ENCODE assay signal across 9 cellular contexts in genomic region chr15:68205949-68206539, GRCh38. TPM values are rescaled to one million over a fixed set of nuclear protein-coding genes. Genes with fewer than 3 reads are reported as not detected.
DNase-seq lines count a peak whose midpoint lies in the region; ATAC-seq and TF ChIP-seq lines count a peak whose summit lies in the region.
"Had no signal": no experiment of that assay in that cellular context is flagged by ENCODE, and none has a peak within 500 bp of the region (broad histone marks: within the 10 kb centered on the region; RNA-seq: fewer than 3 reads in every experiment).

No MANE protein-coding gene starts in this region.

- CTCF ChIA-PET in MCF 10A (lab: Yijun Ruan, JAX) = no interaction called here

- POLR2A ChIA-PET in MCF 10A (lab: Yijun Ruan, JAX) = no interaction called here

- H3K4me3 Mint-ChIP-seq in MCF 10A (ENCODE audit: unreplicated experiment) (no peak overlapping the region), endodermal cell (no peak overlapping the region)
- H3K4me3 Mint-ChIP-seq: activated naive CD8-positive, alpha-beta T cell had no signal

- no peak for TF ChIP-seq POLR2A in breast epithelium (IDR thresholded peaks at IDR 0.05)

- H3K36me3 Mint-ChIP-seq in MCF 10A (ENCODE audit: insufficient read depth, unreplicated experiment) (peaks cover 10% of the 10 kb centered on the region), endodermal cell (ENCODE audit: low read depth) (peaks cover 4% of the 10 kb centered on the region)
- H3K36me3 Mint-ChIP-seq: activated naive CD8-positive, alpha-beta T cell had no signal

- H3K9me3 Mint-ChIP-seq in MCF 10A (ENCODE audit: unreplicated experiment) = no peaks in the 10 kb centered on the region
- H3K9me3 Mint-ChIP-seq in endodermal cell = no peaks in the 10 kb centered on the region

- peak overlapping the region; percentile 50 to 64 for H3K27ac ChIP-seq in breast epithelium
- H3K27ac ChIP-seq in endodermal cell (ENCODE audit: low read depth, low read length) = no peak overlapping the region

- H3K27ac Mint-ChIP-seq in MCF 10A (ENCODE audit: low read depth, unreplicated experiment) (no peak overlapping the region), endodermal cell (peak overlapping the region; percentile 83)
- H3K27ac Mint-ChIP-seq: activated naive CD8-positive, alpha-beta T cell had no signal

- H3K4me1 ChIP-seq in breast epithelium = peaks cover 0 to 10% of the 10 kb centered on the region in 2 donors
- H3K4me1 ChIP-seq in endodermal cell (ENCODE audit: control insufficient read depth, insufficient read depth, low read length) = peaks cover 13% of the 10 kb centered on the region

- no peaks in the 10 kb centered on the region for H3K36me3 ChIP-seq in breast epithelium
- peaks cover 3% of the 10 kb centered on the region for H3K36me3 ChIP-seq in endodermal cell (ENCODE audit: control insufficient read depth, insufficient read depth, low read length)

- no TSS peak for BruUV-seq in MCF 10A (replicated peaks; lab: Mats Ljungman, UMichigan)

- H3K4me3 ChIP-seq in breast epithelium = peak overlapping the region in 2 of 3 donors; percentile 19 to 39
- no peak overlapping the region for H3K4me3 ChIP-seq in endodermal cell (ENCODE audit: low read length)

- no peak for ATAC-seq in GM19455 (IDR thresholded peaks at IDR 0.05; ENCODE audit: unreplicated experiment)
- ATAC-seq in activated CD4-positive, CD25-positive, alpha-beta regulatory T cell treated with anti-CD3 and anti-CD28 coated beads, Interleukin-2, amount 50 U/mL, for 24 hours = no peak

- H3K27me3 ChIP-seq in breast epithelium = no peaks in the 10 kb centered on the region
- no peaks in the 10 kb centered on the region for H3K27me3 ChIP-seq in endodermal cell (ENCODE audit: control insufficient read depth, insufficient read depth, low read length, poor library complexity, severe bottlenecking)

- H3K27me3 Mint-ChIP-seq in MCF 10A (ENCODE audit: insufficient read depth, unreplicated experiment) (no peaks in the 10 kb centered on the region), endodermal cell (ENCODE audit: insufficient read depth) (no peaks in the 10 kb centered on the region)
- H3K27me3 Mint-ChIP-seq: activated naive CD8-positive, alpha-beta T cell had no signal

- no peak overlapping the region for H3K9ac ChIP-seq in endodermal cell (ENCODE audit: extremely low read depth, low read length, poor library complexity, severe bottlenecking)

- no peaks in the 10 kb centered on the region for H3K9me3 ChIP-seq in breast epithelium
- H3K9me3 ChIP-seq in endodermal cell (ENCODE audit: control insufficient read depth, low read length) = no peaks in the 10 kb centered on the region

- peaks cover 6% of the 10 kb centered on the region for H3K4me1 Mint-ChIP-seq in MCF 10A (ENCODE audit: insufficient read depth, unreplicated experiment)
- peaks cover 20% of the 10 kb centered on the region for H3K4me1 Mint-ChIP-seq in endodermal cell

- 62 to 82% methylated on average over 3 to 14 of the region's 14 CpGs for WGBS in endodermal cell (ENCODE audit: insufficient coverage in 1 of 2, insufficient read length in 1 of 2), 2 experiments

- intact Hi-C loops in breast epithelium (cut with DNase I; ENCODE audit: low total_unique reads) (no loop called here), MCF 10A (cut with micrococcal nuclease) (no loop called here)

- DNase-seq in breast epithelium (ENCODE audit: low spot score in 2 of 2) (no peak), MCF 10A (ENCODE audit: unreplicated experiment) (no peak), endodermal cell (peak; percentile 72), midbrain (lab: John Stamatoyannopoulos, UW) (peak; percentile 12), NCI-H2171 treated with DMSO at 0.1 percent for 48 hours (lab: John Stamatoyannopoulos, UW) (no peak), activated T-cell treated with anti-CD3 and anti-CD28 coated beads for 4 hours (no peak)

- TF ChIP-seq CTCF in breast epithelium (IDR thresholded peaks at IDR 0.05) = no peak
- no peak for TF ChIP-seq CTCF in MCF 10A (IDR thresholded peaks at IDR 0.05; ENCODE audit: unreplicated experiment)
- TF ChIP-seq CTCF in endodermal cell (conservative IDR thresholded peaks at IDR 0.05) = no peak

RNA-seq across cellular contexts. Expression of gene CALML4, which starts 0.9 kb away (rescaled TPM):
- 1 to 10 TPM; 5.3 to 7.9 (median 6.0) TPM for total RNA-seq in breast epithelium
- total RNA-seq in MCF 10A (2022) = 2.3 and 3.3 TPM in 2 replicates
- 10 to 100 TPM in 1 of 2 donors, 1 to 10 TPM in 1; 9.7 to 17.4 TPM for total RNA-seq in endodermal cell
- 7.7 TPM for polyA plus RNA-seq in endodermal cell (2013, experiment 1 of 2)
- 7.1 TPM for polyA plus RNA-seq in endodermal cell (2013, experiment 2 of 2)

RNA-seq across cellular contexts. Expression of gene CLN6, which starts 23.5 kb away (rescaled TPM):
- total RNA-seq in breast epithelium = 10 to 100 TPM; 16.5 to 23.1 (median 18.4) TPM
- 26.5 and 31.4 TPM in 2 replicates for total RNA-seq in MCF 10A (2022)
- total RNA-seq in endodermal cell = 10 to 100 TPM; 51.6 to 59.6 TPM
- polyA plus RNA-seq in endodermal cell (2013, experiment 1 of 2) = 31.9 TPM
- 28.2 TPM for polyA plus RNA-seq in endodermal cell (2013, experiment 2 of 2)

Comparison
In these comparisons a context has a peak if more than half of its experiments do, and no peak if none do; other contexts are left out.
1. DNase-seq: peak in endodermal cell (single experiment) and midbrain (single experiment); none in breast epithelium (0 of 2), MCF 10A (single experiment), NCI-H2171 treated with DMSO at 0.1 percent for 48 hours (single experiment) and activated T-cell treated with anti-CD3 and anti-CD28 coated beads for 4 hours (single experiment).